In the genomic region with DNA sequence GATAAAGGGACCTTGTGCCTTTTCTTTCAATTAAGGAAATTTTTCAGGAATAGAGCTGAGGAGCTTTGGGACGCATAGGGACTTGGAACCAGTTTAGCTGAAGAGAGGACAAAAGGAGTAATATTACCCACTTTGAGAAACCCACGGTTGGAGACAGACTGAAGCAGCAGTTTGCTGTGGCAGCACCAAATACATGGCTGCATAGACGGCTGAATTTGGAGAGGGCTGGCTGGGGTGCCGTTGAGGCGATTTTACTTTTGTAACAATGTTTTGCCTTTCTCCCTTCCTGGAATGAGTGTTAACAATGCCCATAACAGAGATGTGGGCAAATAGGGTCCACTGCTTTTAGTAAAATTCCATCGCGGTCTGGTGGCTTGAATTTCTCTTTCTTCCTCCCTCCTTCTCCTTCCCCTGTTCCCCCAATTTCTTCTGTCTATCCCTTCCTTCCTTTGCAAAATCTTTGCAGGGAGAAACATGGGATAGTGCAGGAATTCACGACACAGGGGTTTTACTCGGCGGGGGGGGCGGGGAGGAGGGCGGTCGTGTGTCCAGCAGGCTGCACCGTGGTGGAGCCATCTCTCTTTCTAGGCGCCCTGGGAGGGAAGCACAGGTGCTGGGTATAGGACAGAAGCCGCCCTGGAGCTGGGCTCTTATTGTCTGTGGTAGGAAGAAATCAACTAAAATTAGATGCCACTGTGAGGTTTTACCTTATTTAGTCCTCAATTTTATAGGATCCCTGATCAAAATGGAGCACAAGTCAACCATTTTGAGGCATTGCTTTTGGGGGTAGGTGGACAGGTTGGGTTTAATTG, we compare ENCODE assay signal across 31 cellular contexts. TPM values are rescaled to one million over a fixed set of nuclear protein-coding genes. Genes with fewer than 3 reads are reported as not detected.
A peak's percentile ranks its signal among the peaks of the same experiment; 100 is the strongest.
DNase-seq lines count a peak whose midpoint lies in the region; ATAC-seq, FAIRE-seq and TF ChIP-seq lines count a peak whose summit lies in the region.
"Had no signal": no experiment of that assay in that cellular context is flagged by ENCODE, and none has a peak within 500 bp of the region (broad histone marks: within the 10 kb centered on the region; RNA-seq: fewer than 3 reads in every experiment).

No MANE protein-coding gene starts in this region.

- 0 out of 2 replicates have a peak, but pooled peaks cover 4% of the 10 kb centered on the region for H3K79me2 ChIP-seq in GM23338 (replicated peaks; ENCODE audit: insufficient read depth)

- H3K27me3 Mint-ChIP-seq in GM23338 (ENCODE audit: insufficient read depth, low read depth, poor library complexity) (peaks cover 66% of the 10 kb centered on the region), neural crest cell (ENCODE audit: low read depth) (peaks cover 100% of the 10 kb centered on the region)
- H3K27me3 Mint-ChIP-seq in activated T-helper 17 cell treated with anti-CD3 and anti-CD28 coated beads, Interleukin-2, amount 50 U/mL, for 72 hours = peaks cover 70% of the 10 kb centered on the region

- no peak overlapping the region for H2AFZ ChIP-seq in GM23338

- no peaks in the 10 kb centered on the region; the same call in 1 of the 2 replicates for H4K20me1 ChIP-seq in GM23338 (replicated peaks; ENCODE audit: insufficient read depth)

- H3K4me1 ChIP-seq in GM23338 (ENCODE audit: insufficient read depth) = peaks cover 71% of the 10 kb centered on the region

- no peak for FAIRE-seq in D721Med (lab: Jason Lieb, UNC)

- H3K27ac Mint-ChIP-seq in GM23338 = no peak overlapping the region
- H3K27ac Mint-ChIP-seq in activated T-helper 17 cell treated with anti-CD3 and anti-CD28 coated beads, Interleukin-2, amount 50 U/mL, for 72 hours = no peak overlapping the region
- no peak overlapping the region for H3K27ac Mint-ChIP-seq in neural crest cell (ENCODE audit: unreplicated experiment)
- H3K27ac Mint-ChIP-seq: activated CD8-positive, alpha-beta T cell treated with anti-CD3 and anti-CD28 coated beads for 36 hours; HFFc6; immature natural killer cell; memory B cell had no signal

- H3K4me3 ChIP-seq in GM23338 = peak overlapping the region; percentile 62
- H3K4me3 ChIP-seq: heart left ventricle, psoas muscle, testis, uterus had no signal

- no peaks in the 10 kb centered on the region for H3K9me2 ChIP-seq in GM23338 (ENCODE audit: insufficient read depth)

- H3K9me3 Mint-ChIP-seq in GM23338 = no peaks in the 10 kb centered on the region; the same call in 2 of the 3 replicates
- H3K9me3 Mint-ChIP-seq in activated T-helper 17 cell treated with anti-CD3 and anti-CD28 coated beads, Interleukin-2, amount 50 U/mL, for 72 hours = no peaks in the 10 kb centered on the region
- no peaks in the 10 kb centered on the region for H3K9me3 Mint-ChIP-seq in neural crest cell
- H3K9me3 Mint-ChIP-seq: activated CD8-positive, alpha-beta T cell treated with anti-CD3 and anti-CD28 coated beads for 36 hours; HFFc6; immature natural killer cell; memory B cell had no signal

- H3K27me3 ChIP-seq in GM23338 (ENCODE audit: insufficient read depth) = peaks cover 69% of the 10 kb centered on the region

- TF ChIP-seq CTCF in GM23338 (conservative IDR thresholded peaks at IDR 0.05; ENCODE audit: low read depth in 2 of 2) (no peak), neural crest cell (conservative IDR thresholded peaks at IDR 0.05) (no peak), D721Med (IDR thresholded peaks at IDR 0.05; ENCODE audit: insufficient read depth, missing control alignments) (no peak)

- ATAC-seq in GM23338 (no peak), HG02763 (IDR thresholded peaks at IDR 0.05; ENCODE audit: unreplicated experiment) (no peak)
- no peak for ATAC-seq in activated T-helper 17 cell treated with anti-CD3 and anti-CD28 coated beads, Interleukin-2, amount 50 U/mL, for 72 hours (replicated peaks)
- ATAC-seq: activated CD8-positive, alpha-beta T cell treated with anti-CD3 and anti-CD28 coated beads for 36 hours; esophagus mucosa; heart left ventricle; left colon; Panc1; psoas muscle; stimulated activated naive CD8-positive, alpha-beta T cell treated with anti-CD3 and anti-CD28 coated beads, Interleukin-15, Interleukin-2, amounts not matched to agents 100 U/mL and 50 U/mL, for 24 hours had no signal

- H3K4me3 Mint-ChIP-seq in GM23338 (peak overlapping the region; percentile 77), neural crest cell (peak overlapping the region; percentile 44)
- H3K4me3 Mint-ChIP-seq in activated T-helper 17 cell treated with anti-CD3 and anti-CD28 coated beads, Interleukin-2, amount 50 U/mL, for 72 hours = peak overlapping the region; percentile 51
- H3K4me3 Mint-ChIP-seq: activated CD8-positive, alpha-beta T cell treated with anti-CD3 and anti-CD28 coated beads for 36 hours; HFFc6; memory B cell had no signal

- H3K36me3 Mint-ChIP-seq in GM23338 (ENCODE audit: low read depth) (no peaks in the 10 kb centered on the region), neural crest cell (ENCODE audit: low read depth) (no peaks in the 10 kb centered on the region)
- H3K36me3 Mint-ChIP-seq in activated T-helper 17 cell treated with anti-CD3 and anti-CD28 coated beads, Interleukin-2, amount 50 U/mL, for 72 hours (ENCODE audit: low read depth) = no peaks in the 10 kb centered on the region
- H3K36me3 Mint-ChIP-seq: immature natural killer cell, memory B cell had no signal

- DNase-seq in NCI-H748 (lab: John Stamatoyannopoulos, UW; ENCODE audit: unreplicated experiment) (peak; percentile 48), NCI-H748 treated with DMSO at 0.1 percent for 48 hours (lab: John Stamatoyannopoulos, UW) (no peak), GM23338 (ENCODE audit: low spot score) (peak; percentile 39), neural crest cell (ENCODE audit: low read depth, low spot score) (no peak), D721Med (ENCODE audit: insufficient read length, low spot score) (no peak), MV-4-11 (lab: John Stamatoyannopoulos, UW) (no peak)
- DNase-seq: 8988T; activated CD8-positive, alpha-beta T cell treated with anti-CD3 and anti-CD28 coated beads for 36 hours; activated gamma-delta T cell; central memory CD4-positive, alpha-beta T cell; foreskin fibroblast; heart left ventricle; HFFc6; immature natural killer cell; IMR-90; left colon; NCI-H1092 treated with DMSO at 0.1 percent for 48 hours; NCI-H2029 treated with DMSO at 0.1 percent for 48 hours; NCI-H446; psoas muscle; SHP77 treated with DMSO at 0.1 percent for 48 hours; stimulated activated naive CD8-positive, alpha-beta T cell treated with anti-CD3 and anti-CD28 coated beads, Interleukin-15, Interleukin-2, amounts not matched to agents 100 U/mL and 50 U/mL, for 24 hours; testis; uterus had no signal

- H3F3A ChIP-seq in GM23338 (replicated peaks; ENCODE audit: low read depth) = peaks cover 32% of the 10 kb centered on the region

- H3K27ac ChIP-seq in GM23338 (ENCODE audit: low read depth) = no peak overlapping the region
- H3K27ac ChIP-seq: heart left ventricle, neutrophil, psoas muscle, testis, uterus had no signal

- H3K36me3 ChIP-seq in GM23338 (ENCODE audit: insufficient read depth) = no peaks in the 10 kb centered on the region
- H3K36me3 ChIP-seq: heart left ventricle, neutrophil, uterus had no signal

- H3K4me2 ChIP-seq in GM23338 = peak overlapping the region; percentile 100

- peaks cover 83% of the 10 kb centered on the region for H3K4me1 Mint-ChIP-seq in GM23338
- peaks cover 8% of the 10 kb centered on the region for H3K4me1 Mint-ChIP-seq in activated T-helper 17 cell treated with anti-CD3 and anti-CD28 coated beads, Interleukin-2, amount 50 U/mL, for 72 hours
- H3K4me1 Mint-ChIP-seq in neural crest cell = peaks cover 12% of the 10 kb centered on the region

RNA-seq across cellular contexts. Expression of a gene that starts 6.8 kb away (rescaled TPM):
- total RNA-seq in GM23338 (2014; rRNA removed; shearing (Covaris generic)) = 2.5 and 2.9 TPM in 2 replicates
- 1.2 and 1.4 TPM in 2 replicates for polyA plus RNA-seq in GM23338 (2016; fragmentation: Nextera tagmentation; extraction: Ambion mirVana)
- under 1 TPM in 1 of 2 donors, not detected in 1; 0.40 TPM for total RNA-seq in activated T-helper 17 cell treated with anti-CD3 and anti-CD28 coated beads, Interleukin-2, amount 50 U/mL, for 72 hours
- 0.91 and 0.96 TPM in 2 replicates for total RNA-seq in neural crest cell
- total RNA-seq: activated CD8-positive, alpha-beta T cell treated with anti-CD3 and anti-CD28 coated beads for 36 hours; heart left ventricle; psoas muscle; uterus had no signal
- polyA plus RNA-seq: CD14-positive monocyte, heart left ventricle had no signal

Comparison
In these comparisons a context has a peak if more than half of its experiments do, and no peak if none do; other contexts are left out.
1. DNase-seq: peak in NCI-H748 (single experiment) and GM23338 (single experiment); none in NCI-H748 treated with DMSO at 0.1 percent for 48 hours (single experiment), neural crest cell (single experiment), D721Med (single experiment) and MV-4-11 (single experiment).
2. Peak in every context shown above with its lines, with median percentiles within 50 percentile points of each other: H3K4me3 Mint-ChIP-seq.